20 cellular contexts compared by ENCODE assay signal in the genomic region with DNA sequence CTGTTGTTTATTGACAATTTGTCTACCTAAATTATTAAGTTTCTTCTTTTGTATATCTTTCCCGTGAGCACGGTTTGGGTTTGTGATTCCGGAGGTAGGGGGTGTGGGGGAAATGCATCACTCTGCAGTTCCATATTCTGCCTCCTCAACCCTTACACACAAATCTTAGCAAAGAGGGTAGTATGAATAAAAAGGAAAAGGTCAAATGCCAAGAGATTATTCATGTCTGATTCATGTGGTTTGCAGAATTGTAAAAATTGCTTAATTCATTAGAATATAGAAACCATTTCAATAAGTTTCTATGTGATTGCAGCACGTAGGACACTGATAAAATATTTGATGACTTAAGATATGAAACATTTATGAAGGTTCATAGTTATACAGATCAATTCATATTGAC.
"Had no signal": no experiment of that assay in that cellular context is flagged by ENCODE, and none has a peak within 500 bp of the region (broad histone marks: within the 10 kb centered on the region; RNA-seq: fewer than 3 reads in every experiment).

No MANE protein-coding gene starts in this region.

- H3K27me3 ChIP-seq: esophagus muscularis mucosa, neutrophil, transverse colon had no signal

- DNase-seq: activated CD4-positive, alpha-beta T cell treated with anti-CD3 and anti-CD28 coated beads, Interleukin-2, amount 10 ng/mL, durations not matched to agents 24 days and 14 days; activated CD8-positive, alpha-beta memory T cell treated with anti-CD3 and anti-CD28 coated beads for 24 hours; activated naive CD4-positive, alpha-beta T cell treated with anti-CD3 and anti-CD28 coated beads for 36 hours; dermis blood vessel endothelial cell; endodermal cell; hippocampal formation; mucosa of descending colon; naive thymus-derived CD8-positive, alpha-beta T cell; stimulated activated CD4-positive, alpha-beta T cell treated with anti-CD3 and anti-CD28 coated beads, Interleukin-2, amount 100 ng/mL, for 24 hours; stimulated activated naive B cell treated with anti-CD40 and anti-IgM and Interleukin-4, amounts not matched to agents 10 μg/mL and 1 μg/mL and 100 μg/mL, for 72 hours; substantia nigra; transverse colon had no signal

- H3K36me3 ChIP-seq: esophagus muscularis mucosa, neutrophil, prostate gland, transverse colon had no signal

- H3K27ac ChIP-seq: esophagus muscularis mucosa, neutrophil, prostate gland, transverse colon had no signal

- ATAC-seq: activated T-helper 17 cell treated with anti-CD3 and anti-CD28 coated beads, Interleukin-2, amount 50 U/mL, for 72 hours; mucosa of descending colon; naive thymus-derived CD8-positive, alpha-beta T cell; sciatic nerve; SK-N-SH treated with all-trans-retinoic acid at 6 μM for 48 hours; stimulated activated naive B cell treated with anti-CD40 and anti-IgM and Interleukin-4, amounts not matched to agents 10 μg/mL and 1 μg/mL and 100 μg/mL, for 72 hours; WTC11 had no signal

- H3K9me3 ChIP-seq: esophagus muscularis mucosa, neutrophil, prostate gland, transverse colon had no signal

- H3K4me1 ChIP-seq: esophagus muscularis mucosa, prostate gland, transverse colon had no signal

- H3K4me3 ChIP-seq: esophagus muscularis mucosa, lung, mucosa of descending colon, prostate gland, transverse colon had no signal
